17 cellular contexts compared by ENCODE assay signal in the genomic region with DNA sequence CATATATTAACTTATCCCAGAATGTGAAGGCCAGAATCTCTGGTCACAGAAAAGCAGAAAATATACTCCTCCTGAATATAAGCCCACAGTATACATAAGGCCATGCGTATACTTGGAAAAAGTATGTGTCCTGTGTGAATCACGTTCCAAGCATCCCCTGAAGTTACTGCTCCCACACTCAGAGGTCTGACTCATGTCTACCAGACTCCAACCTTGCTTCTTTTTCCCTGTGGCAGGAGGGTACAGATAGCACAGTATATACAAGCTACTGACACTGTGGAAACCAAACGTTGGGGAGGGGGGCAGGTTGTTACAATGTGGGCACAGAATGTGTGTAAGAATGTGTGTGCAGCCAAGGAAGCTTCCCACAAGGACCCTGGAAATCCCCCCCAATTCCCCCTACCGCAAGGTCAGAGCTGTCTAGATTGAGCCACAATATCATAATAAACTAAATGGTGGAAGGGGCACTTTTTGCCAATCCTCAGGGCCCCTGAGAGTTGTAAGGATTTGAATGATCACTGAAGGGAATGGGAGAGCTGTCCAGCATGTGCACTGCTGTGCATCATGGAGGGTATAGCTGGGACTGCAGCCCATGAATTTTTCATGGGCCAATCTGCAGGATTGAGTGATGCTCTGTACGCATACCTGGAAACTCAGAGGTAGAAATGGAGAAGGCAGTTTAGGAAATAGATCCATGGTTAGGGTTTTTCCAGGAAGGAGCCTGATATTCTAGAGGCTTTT. TPM values are rescaled to one million over a fixed set of nuclear protein-coding genes. Genes with fewer than 3 reads are reported as not detected.
DNase-seq lines count a peak whose midpoint lies in the region; ATAC-seq, FAIRE-seq and TF ChIP-seq lines count a peak whose summit lies in the region.
"Had no signal": no experiment of that assay in that cellular context is flagged by ENCODE, and none has a peak within 500 bp of the region (broad histone marks: within the 10 kb centered on the region; RNA-seq: fewer than 3 reads in every experiment).

No MANE protein-coding gene starts in this region.

- no peak overlapping the region for H2AFZ ChIP-seq in HCT116 (ENCODE audit: low read depth, low read length, poor library complexity, severe bottlenecking)
- H2AFZ ChIP-seq: neural progenitor cell had no signal

- no peaks in the 10 kb centered on the region for H3K9me3 ChIP-seq in HCT116 (ENCODE audit: control insufficient read depth in 1 of 2, insufficient read depth in 1 of 2, low read depth in 1 of 2, low read length in 2 of 2)
- H3K9me3 ChIP-seq: lower lobe of right lung, tibial artery had no signal

- H3K27me3 ChIP-seq in HCT116 (ENCODE audit: insufficient read depth, low read length), result no peaks in the 10 kb centered on the region
- H3K27me3 ChIP-seq: neural progenitor cell, tibial artery had no signal

- RAD21 ChIA-PET in HCT116 (lab: Charles Lee; ENCODE audit: low non-redundant PET in 1 of 2, low total read pairs in 2 of 2, uncharacterized antibody in 2 of 2, unreplicated experiment in 2 of 2), result no interaction called here

- CTCF ChIA-PET in HCT116 (lab: Charles Lee), result no interaction called here

- H3K36me3 ChIP-seq in HCT116 (ENCODE audit: control insufficient read depth in 1 of 2, insufficient read depth in 2 of 2, low read length in 2 of 2), result no peaks in the 10 kb centered on the region
- H3K36me3 ChIP-seq: lower lobe of right lung, neural progenitor cell, tibial artery had no signal

- TF ChIP-seq CTCF in HCT116 (IDR thresholded peaks at IDR 0.05 in 2 of 3, conservative IDR thresholded peaks at IDR 0.05 in 1 of 3; ENCODE audit: borderline replicate concordance in 1 of 3, insufficient read depth in 1 of 3, low read depth in 2 of 3, low read length in 2 of 3) (no peak), fibroblast of the aortic adventitia (IDR thresholded peaks at IDR 0.05; ENCODE audit: insufficient read depth, low read length) (no peak)

- H4K20me1 ChIP-seq in HCT116 (ENCODE audit: insufficient read depth), result no peaks in the 10 kb centered on the region

- peak; percentile 84 for FAIRE-seq in urothelium cell line (lab: Jason Lieb, UNC)
- FAIRE-seq: H1 had no signal

- ATAC-seq in HCT116, result peak; percentile 50; the same call in 1 of the 2 replicates
- peak; percentile 95 for ATAC-seq in SK-N-SH treated with all-trans-retinoic acid at 6 μM for 48 hours
- ATAC-seq in HG03439 (IDR thresholded peaks at IDR 0.05; ENCODE audit: unreplicated experiment), result no peak
- no peak for ATAC-seq in HG03342 (IDR thresholded peaks at IDR 0.05; ENCODE audit: unreplicated experiment)
- ATAC-seq: lower lobe of right lung had no signal

- TF ChIP-seq POLR2A in HCT116 (IDR thresholded peaks at IDR 0.05; ENCODE audit: borderline replicate concordance, extremely low read depth, insufficient read depth, insufficient read length), result no peak

- no peak overlapping the region for H3K9ac ChIP-seq in HCT116 (ENCODE audit: low read length)
- H3K9ac ChIP-seq: neural progenitor cell had no signal

- TF ChIP-seq RAD21 in HCT116 (IDR thresholded peaks at IDR 0.05; ENCODE audit: low read depth), result no peak

- DNase-seq in HCT116 (ENCODE audit: low read depth, low spot score) (no peak), fibroblast of the aortic adventitia (ENCODE audit: low read depth) (peak; percentile 74), urothelium cell line (ENCODE audit: low spot score) (peak; percentile 77)
- no peak for DNase-seq in stimulated activated CD4-positive, alpha-beta T cell treated with anti-CD3 and anti-CD28 coated beads, Interleukin-2, amount 100 ng/mL, for 24 hours
- DNase-seq: activated T-cell treated with anti-CD3 and anti-CD28 coated beads, Interleukin-2, amount 50 U/mL, for 1 hour; hippocampal formation; lower lobe of right lung; NCI-H1694; NCI-H69; SIG-M5; stimulated activated CD4-positive, alpha-beta T cell treated with anti-CD3 and anti-CD28 coated beads, Interleukin-12 subunit alpha, Interleukin-12 subunit beta, amount 100 ng/mL, for 4 hours; tibial artery had no signal

- peak overlapping the region; percentile 29 for H3K4me2 ChIP-seq in HCT116 (ENCODE audit: low read length)
- H3K4me2 ChIP-seq: neural progenitor cell had no signal

- H3K4me1 ChIP-seq in HCT116 (ENCODE audit: control insufficient read depth in 1 of 2, insufficient read depth in 2 of 2, low read length in 2 of 2), result peaks cover 0 to 8% of the 10 kb centered on the region in 2 experiments; a peak in 2 of 4 replicates
- H3K4me1 ChIP-seq: lower lobe of right lung, tibial artery had no signal

- H3K4me3 ChIP-seq in HCT116 (replicated peaks in 1 of 2; ENCODE audit: low read depth in 1 of 2, low read length in 2 of 2) (no peak overlapping the region), fibroblast of the aortic adventitia (ENCODE audit: low read depth, low read length) (no peak overlapping the region)
- H3K4me3 ChIP-seq: lower lobe of right lung, neural progenitor cell, tibial artery had no signal

- intact Hi-C loops in HCT116 (cut with micrococcal nuclease), result no loop called here

- no peaks in the 10 kb centered on the region for H3K9me2 ChIP-seq in HCT116 (ENCODE audit: insufficient read depth)

- POLR2A ChIA-PET in HCT116 (lab: Charles Lee), result no interaction called here

- H3K27ac ChIP-seq in HCT116 (ENCODE audit: low read depth, low read length), result no peak overlapping the region
- H3K27ac ChIP-seq: lower lobe of right lung, neural progenitor cell, tibial artery had no signal

- no TSS peak for BruUV-seq in HCT116 (replicated peaks; lab: Mats Ljungman, UMichigan)

- H3K79me2 ChIP-seq in HCT116 (ENCODE audit: insufficient read depth, low read length), result no peaks in the 10 kb centered on the region

TF ChIP-seq in HCT116, 20 proteins besides CTCF, POLR2A, EP300 and RAD21:
- TF ChIP-seq FOSL1 (IDR thresholded peaks at IDR 0.05; ENCODE audit: low read depth) (0 out of 2 replicates have a peak, but pooled peaks have one; percentile 19), SP1 (IDR thresholded peaks at IDR 0.05; ENCODE audit: low read depth) (no peak)
- TF ChIP-seq, protein P1, sequence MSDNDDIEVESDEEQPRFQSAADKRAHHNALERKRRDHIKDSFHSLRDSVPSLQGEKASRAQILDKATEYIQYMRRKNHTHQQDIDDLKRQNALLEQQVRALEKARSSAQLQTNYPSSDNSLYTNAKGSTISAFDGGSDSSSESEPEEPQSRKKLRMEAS (IDR thresholded peaks at IDR 0.05), result no peak

TF ChIP-seq in SK-N-SH treated with all-trans-retinoic acid at 6 μM for 48 hours, 23 proteins besides CTCF, POLR2A, EP300 and RAD21 (continues in another document):
- TF ChIP-seq TOX (CRISPR knock-in tag; IDR thresholded peaks at IDR 0.05; ENCODE audit: borderline replicate concordance), result no peak
- no peak for TF ChIP-seq PPARA (CRISPR knock-in tag; IDR thresholded peaks at IDR 0.05; ENCODE audit: borderline replicate concordance)
- TF ChIP-seq, protein P2, sequence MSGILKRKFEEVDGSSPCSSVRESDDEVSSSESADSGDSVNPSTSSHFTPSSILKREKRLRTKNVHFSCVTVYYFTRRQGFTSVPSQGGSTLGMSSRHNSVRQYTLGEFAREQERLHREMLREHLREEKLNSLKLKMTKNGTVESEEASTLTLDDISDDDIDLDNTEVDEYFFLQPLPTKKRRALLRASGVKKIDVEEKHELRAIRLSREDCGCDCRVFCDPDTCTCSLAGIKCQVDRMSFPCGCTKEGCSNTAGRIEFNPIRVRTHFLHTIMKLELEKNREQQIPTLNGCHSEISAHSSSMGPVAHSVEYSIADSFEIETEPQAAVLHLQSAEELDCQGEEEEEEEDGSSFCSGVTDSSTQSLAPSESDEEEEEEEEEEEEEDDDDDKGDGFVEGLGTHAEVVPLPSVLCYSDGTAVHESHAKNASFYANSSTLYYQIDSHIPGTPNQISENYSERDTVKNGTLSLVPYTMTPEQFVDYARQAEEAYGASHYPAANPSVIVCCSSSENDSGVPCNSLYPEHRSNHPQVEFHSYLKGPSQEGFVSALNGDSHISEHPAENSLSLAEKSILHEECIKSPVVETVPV (CRISPR knock-in tag; IDR thresholded peaks at IDR 0.05), result no peak
- TF ChIP-seq, protein P3, sequence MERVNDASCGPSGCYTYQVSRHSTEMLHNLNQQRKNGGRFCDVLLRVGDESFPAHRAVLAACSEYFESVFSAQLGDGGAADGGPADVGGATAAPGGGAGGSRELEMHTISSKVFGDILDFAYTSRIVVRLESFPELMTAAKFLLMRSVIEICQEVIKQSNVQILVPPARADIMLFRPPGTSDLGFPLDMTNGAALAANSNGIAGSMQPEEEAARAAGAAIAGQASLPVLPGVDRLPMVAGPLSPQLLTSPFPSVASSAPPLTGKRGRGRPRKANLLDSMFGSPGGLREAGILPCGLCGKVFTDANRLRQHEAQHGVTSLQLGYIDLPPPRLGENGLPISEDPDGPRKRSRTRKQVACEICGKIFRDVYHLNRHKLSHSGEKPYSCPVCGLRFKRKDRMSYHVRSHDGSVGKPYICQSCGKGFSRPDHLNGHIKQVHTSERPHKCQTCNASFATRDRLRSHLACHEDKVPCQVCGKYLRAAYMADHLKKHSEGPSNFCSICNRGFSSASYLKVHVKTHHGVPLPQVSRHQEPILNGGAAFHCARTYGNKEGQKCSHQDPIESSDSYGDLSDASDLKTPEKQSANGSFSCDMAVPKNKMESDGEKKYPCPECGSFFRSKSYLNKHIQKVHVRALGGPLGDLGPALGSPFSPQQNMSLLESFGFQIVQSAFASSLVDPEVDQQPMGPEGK (CRISPR knock-in tag; IDR thresholded peaks at IDR 0.05; ENCODE audit: borderline replicate concordance), result no peak
- TF ChIP-seq, protein P4, sequence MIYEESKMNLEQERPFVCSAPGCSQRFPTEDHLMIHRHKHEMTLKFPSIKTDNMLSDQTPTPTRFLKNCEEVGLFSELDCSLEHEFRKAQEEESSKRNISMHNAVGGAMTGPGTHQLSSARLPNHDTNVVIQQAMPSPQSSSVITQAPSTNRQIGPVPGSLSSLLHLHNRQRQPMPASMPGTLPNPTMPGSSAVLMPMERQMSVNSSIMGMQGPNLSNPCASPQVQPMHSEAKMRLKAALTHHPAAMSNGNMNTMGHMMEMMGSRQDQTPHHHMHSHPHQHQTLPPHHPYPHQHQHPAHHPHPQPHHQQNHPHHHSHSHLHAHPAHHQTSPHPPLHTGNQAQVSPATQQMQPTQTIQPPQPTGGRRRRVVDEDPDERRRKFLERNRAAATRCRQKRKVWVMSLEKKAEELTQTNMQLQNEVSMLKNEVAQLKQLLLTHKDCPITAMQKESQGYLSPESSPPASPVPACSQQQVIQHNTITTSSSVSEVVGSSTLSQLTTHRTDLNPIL (CRISPR knock-in tag; IDR thresholded peaks at IDR 0.05; ENCODE audit: low read depth), result no peak
- TF ChIP-seq ZC3H10 (CRISPR knock-in tag; IDR thresholded peaks at IDR 0.05), result no peak

RNA-seq across cellular contexts. Expression of a gene that starts 7.4 kb away (rescaled TPM):
- total RNA-seq in HCT116 (2021; ENCODE audit: unreplicated experiment) (30.2 TPM), fibroblast of the aortic adventitia (ENCODE audit: low replicate concordance) (21.3 and 65.7 TPM in 2 replicates)
- 13.3 and 14.6 TPM in 2 replicates for polyA plus RNA-seq in HCT116 (2012)

Comparison
In these comparisons a context has a peak if more than half of its experiments do, and no peak if none do; other contexts are left out.
1. ATAC-seq: peak in HCT116 (single experiment) and SK-N-SH treated with all-trans-retinoic acid at 6 μM for 48 hours (single experiment); none in HG03439 (single experiment) and HG03342 (single experiment).
2. DNase-seq: peak in fibroblast of the aortic adventitia (single experiment) and urothelium cell line (single experiment); none in HCT116 (single experiment) and stimulated activated CD4-positive, alpha-beta T cell treated with anti-CD3 and anti-CD28 coated beads, Interleukin-2, amount 100 ng/mL, for 24 hours (0 of 2).